ENCODE assay signal across 12 cellular contexts in genomic region chr12:94109154-94109553, GRCh38. TPM values are rescaled to one million over a fixed set of nuclear protein-coding genes. Genes with fewer than 3 reads are reported as not detected.
DNase-seq lines count a peak whose midpoint lies in the region; ATAC-seq, FAIRE-seq and TF ChIP-seq lines count a peak whose summit lies in the region.
"Had no signal": no experiment of that assay in that cellular context is flagged by ENCODE, and none has a peak within 500 bp of the region (broad histone marks: within the 10 kb centered on the region; RNA-seq: fewer than 3 reads in every experiment).

No MANE protein-coding gene starts in this region.

- no peaks in the 10 kb centered on the region for H3K27me3 Mint-ChIP-seq in activated naive CD8-positive, alpha-beta T cell

- FAIRE-seq in HTR-8/SVneo (lab: Jason Lieb, UNC) = no peak

- no peak overlapping the region for H3K4me3 Mint-ChIP-seq in activated naive CD8-positive, alpha-beta T cell

- no peaks in the 10 kb centered on the region for H3K9me3 Mint-ChIP-seq in activated naive CD8-positive, alpha-beta T cell (ENCODE audit: low read depth)

- TF ChIP-seq CTCF in omental fat pad (IDR thresholded peaks at IDR 0.05) = no peak

- H3K4me1 Mint-ChIP-seq in activated naive CD8-positive, alpha-beta T cell (ENCODE audit: low read depth) = peaks cover 13% of the 10 kb centered on the region

- DNase-seq in AG20443 (ENCODE audit: low spot score) (peak; percentile 80), HTR-8/SVneo (ENCODE audit: insufficient read length, low spot score) (peak; percentile 19), omental fat pad (ENCODE audit: low spot score) (no peak), posterior vena cava (ENCODE audit: low spot score) (no peak), NCI-H1105 (lab: John Stamatoyannopoulos, UW) (no peak), SIG-M5 (lab: John Stamatoyannopoulos, UW) (no peak)
- DNase-seq: DMS79, KBM-7, left cardiac atrium, SHP77 treated with DMSO at 0.1 percent for 48 hours had no signal

- peak overlapping the region; percentile 90 for H3K27ac Mint-ChIP-seq in activated naive CD8-positive, alpha-beta T cell

- intact Hi-C loops in posterior vena cava (cut with DNase I) = no loop called here

- ATAC-seq in omental fat pad (ENCODE audit: low FRiP score) = peak; percentile 28
- no peak for ATAC-seq in GM19463 (IDR thresholded peaks at IDR 0.05; ENCODE audit: unreplicated experiment)

- H3K36me3 Mint-ChIP-seq in activated naive CD8-positive, alpha-beta T cell = no peaks in the 10 kb centered on the region

RNA-seq across cellular contexts. Expression of gene PLXNC1, which starts 39.2 kb away (rescaled TPM):
- total RNA-seq in omental fat pad (10 to 100 TPM in 2 of 4 donors, 1 to 10 TPM in 2; 4.2 to 42.7 (median 8.6) TPM), posterior vena cava (10 to 100 TPM in 1 of 2 donors, 1 to 10 TPM in 1; 9.2 to 15.3 TPM)

Comparison
In these comparisons a context has a peak if more than half of its experiments do, and no peak if none do; other contexts are left out.
1. DNase-seq: peak in AG20443 (single experiment) and HTR-8/SVneo (single experiment); none in omental fat pad (single experiment), posterior vena cava (single experiment), NCI-H1105 (single experiment) and SIG-M5 (single experiment).